In genomic region chr20:63740501-63741353, GRCh38 we compare ENCODE assay signal across 8 cellular contexts. TPM values are rescaled to one million over a fixed set of nuclear protein-coding genes. Genes with fewer than 3 reads are reported as not detected.
DNase-seq lines count a peak whose midpoint lies in the region; ATAC-seq, FAIRE-seq and TF ChIP-seq lines count a peak whose summit lies in the region.

No MANE protein-coding gene starts in this region.

- H3K79me2 ChIP-seq in keratinocyte (ENCODE audit: control insufficient read depth, insufficient read depth, low read length) = no peaks in the 10 kb centered on the region

- H3K27me3 ChIP-seq in keratinocyte (ENCODE audit: control insufficient read depth, extremely low read depth, insufficient read depth, low read length) (no peaks in the 10 kb centered on the region), skeletal muscle satellite cell (ENCODE audit: control insufficient read depth, insufficient read depth, low read length) (no peaks in the 10 kb centered on the region)

- peak; percentile 42 for DNase-seq in stimulated activated CD4-positive, alpha-beta T cell treated with anti-CD3 and anti-CD28 coated beads, Interleukin-1b, Interleukin-23, amount 100 ng/mL, for 48 hours
- DNase-seq in stimulated activated CD4-positive, alpha-beta T cell treated with anti-CD3 and anti-CD28 coated beads, Interleukin-12 subunit alpha, Interleukin-12 subunit beta, amount 100 ng/mL, for 4 hours = no peak
- DNase-seq in NCI-H1092 treated with DMSO at 0.1 percent for 48 hours (lab: John Stamatoyannopoulos, UW) (peak; percentile 70), SW 1271 (lab: John Stamatoyannopoulos, UW) (peak; percentile 46 to 83), keratinocyte (ENCODE audit: low read depth, low spot score) (peak; percentile 30)

- H3K27ac ChIP-seq in cingulate gyrus (ENCODE audit: low read depth, low read length) (peak overlapping the region; percentile 81), keratinocyte (ENCODE audit: control insufficient read depth, insufficient read depth, low read length) (peak overlapping the region; percentile 28)

- H3K4me1 ChIP-seq in keratinocyte (ENCODE audit: control insufficient read depth, extremely low read depth, insufficient read depth, low read length) (peaks cover 30% of the 10 kb centered on the region), skeletal muscle satellite cell (ENCODE audit: control insufficient read depth, insufficient read depth, low read length) (peaks cover 17% of the 10 kb centered on the region)

- H3K4me2 ChIP-seq in keratinocyte (ENCODE audit: control insufficient read depth, extremely low read depth, insufficient read depth, low read depth, low read length) (peak overlapping the region; percentile 85), skeletal muscle satellite cell (ENCODE audit: low read length) (peak overlapping the region; percentile 100)

- H3K9ac ChIP-seq in keratinocyte (ENCODE audit: control insufficient read depth, extremely low read depth, insufficient read depth, low read length) (peak overlapping the region; percentile 69), skeletal muscle satellite cell (ENCODE audit: low read depth, low read length) (peak overlapping the region; percentile 89)

- dilution Hi-C loops in keratinocyte (cut with MboI; ENCODE audit: extremely low pct_ligation_motif_present, low sequenced_read_pairs) = no loop called here

- H4K20me1 ChIP-seq in keratinocyte (ENCODE audit: control insufficient read depth, extremely low read depth, insufficient read depth, low read length) = no peaks in the 10 kb centered on the region

- peak in 1 of 3 experiments; percentile 34 for TF ChIP-seq CTCF in keratinocyte (optimal IDR thresholded peaks at IDR 0.05 in 1 of 3, IDR thresholded peaks at IDR 0.05 in 1 of 3, conservative IDR thresholded peaks at IDR 0.05 in 1 of 3; ENCODE audit: extremely low read depth in 1 of 3, insufficient read depth in 2 of 3, low read length in 3 of 3)

- H2AFZ ChIP-seq in keratinocyte (ENCODE audit: control insufficient read depth, low read length) = peak overlapping the region; percentile 32

- H3K36me3 ChIP-seq in keratinocyte (ENCODE audit: control insufficient read depth in 2 of 2, extremely low read depth in 1 of 2, insufficient read depth in 2 of 2, low read length in 2 of 2) = peaks cover 8 to 12% of the 10 kb centered on the region in 2 experiments
- H3K36me3 ChIP-seq in skeletal muscle satellite cell (ENCODE audit: insufficient read depth, low read length) = peaks cover 27% of the 10 kb centered on the region

- H3K9me3 ChIP-seq in keratinocyte (ENCODE audit: control insufficient read depth, low read depth, low read length) (no peaks in the 10 kb centered on the region), skeletal muscle satellite cell (replicated peaks; ENCODE audit: low read length) (no peaks in the 10 kb centered on the region)

- peak; percentile 69 for FAIRE-seq in keratinocyte (lab: Jason Lieb, UNC)

- ATAC-seq in GM21447 (IDR thresholded peaks at IDR 0.05; ENCODE audit: unreplicated experiment) = no peak

- H3K4me3 ChIP-seq in keratinocyte (ENCODE audit: control insufficient read depth in 2 of 3, extremely low read depth in 1 of 3, insufficient read depth in 2 of 3, low read depth in 1 of 3, low read length in 3 of 3) = peak overlapping the region; percentile 51 to 79 (median 73)
- H3K4me3 ChIP-seq in skeletal muscle satellite cell (ENCODE audit: low read length) = peak overlapping the region; percentile 90

- no peaks in the 10 kb centered on the region for H3K9me1 ChIP-seq in keratinocyte (ENCODE audit: control insufficient read depth, extremely low read depth, insufficient read depth, low read length)

RNA-seq across cellular contexts. Expression of gene SLC2A4RG, which starts 1.2 kb away (rescaled TPM):
- 18.3 to 33.6 TPM (median 23.5 TPM) in 3 replicates for polyA plus RNA-seq in keratinocyte
- polyA plus RNA-seq in keratinocyte (2011; ENCODE audit: low read depth) = 11.9 TPM
- 8.2 and 30.1 TPM in 2 replicates for polyA plus RNA-seq in keratinocyte (2011; cell fraction: cytosol; rRNA removed)
- polyA plus RNA-seq in keratinocyte (2011; cell fraction: nucleus; rRNA removed) = 26.1 and 47.7 TPM in 2 replicates
- polyA plus RNA-seq in keratinocyte (2012; ENCODE audit: low replicate concordance) = 19.5 and 45.1 TPM in 2 replicates
- 5.2 to 19.3 TPM (median 8.9 TPM) in 3 replicates for polyA minus RNA-seq in keratinocyte
- polyA minus RNA-seq in keratinocyte (2011; cell fraction: cytosol; rRNA and poly(A)+ RNA removed) = 47.8 TPM
- 9.2 and 15.1 TPM in 2 replicates for polyA minus RNA-seq in keratinocyte (2011; cell fraction: nucleus; rRNA and poly(A)+ RNA removed)
- total RNA-seq in skeletal muscle satellite cell (2012; rRNA removed) = 28.9 and 33.4 TPM in 2 replicates

RNA-seq across cellular contexts. Expression of gene LIME1, which starts 4.3 kb away (rescaled TPM):
- polyA plus RNA-seq in keratinocyte = 0.60 to 3.5 TPM (median 0.75 TPM) in 3 replicates
- 0.29 TPM for polyA plus RNA-seq in keratinocyte (2011; ENCODE audit: low read depth)
- polyA plus RNA-seq in keratinocyte (2011; cell fraction: cytosol; rRNA removed) = 0.13 and 1.2 TPM in 2 replicates
- 9.4 and 13.5 TPM in 2 replicates for polyA plus RNA-seq in keratinocyte (2011; cell fraction: nucleus; rRNA removed)
- 1.5 TPM in 2 replicates for polyA plus RNA-seq in keratinocyte (2012; ENCODE audit: low replicate concordance)
- polyA minus RNA-seq in keratinocyte = 0.45 to 0.59 TPM (median 0.52 TPM) in 3 replicates
- not detected for polyA minus RNA-seq in keratinocyte (2011; cell fraction: cytosol; rRNA and poly(A)+ RNA removed)
- polyA minus RNA-seq in keratinocyte (2011; cell fraction: nucleus; rRNA and poly(A)+ RNA removed) = 3.3 and 6.1 TPM in 2 replicates
- 2.6 and 5.6 TPM in 2 replicates for total RNA-seq in skeletal muscle satellite cell (2012; rRNA removed)

RNA-seq across cellular contexts. Expression of gene ZGPAT, which starts 32.9 kb away (rescaled TPM):
- polyA plus RNA-seq in keratinocyte = 7.8 to 13.5 TPM (median 12.2 TPM) in 3 replicates
- polyA plus RNA-seq in keratinocyte (2011; ENCODE audit: low read depth) = 6.3 TPM
- 3.9 and 8.9 TPM in 2 replicates for polyA plus RNA-seq in keratinocyte (2011; cell fraction: cytosol; rRNA removed)
- polyA plus RNA-seq in keratinocyte (2011; cell fraction: nucleus; rRNA removed) = 24.4 and 29.3 TPM in 2 replicates
- 9.7 and 18.1 TPM in 2 replicates for polyA plus RNA-seq in keratinocyte (2012; ENCODE audit: low replicate concordance)
- 6.9 to 20.2 TPM (median 9.2 TPM) in 3 replicates for polyA minus RNA-seq in keratinocyte
- polyA minus RNA-seq in keratinocyte (2011; cell fraction: cytosol; rRNA and poly(A)+ RNA removed) = 8.8 TPM
- 6.9 and 9.7 TPM in 2 replicates for polyA minus RNA-seq in keratinocyte (2011; cell fraction: nucleus; rRNA and poly(A)+ RNA removed)
- 15.3 and 17.2 TPM in 2 replicates for total RNA-seq in skeletal muscle satellite cell (2012; rRNA removed)

RNA-seq across cellular contexts. Expression of gene ARFRP1, which starts 33.0 kb away (rescaled TPM):
- 29.7 to 37.4 TPM (median 30.4 TPM) in 3 replicates for polyA plus RNA-seq in keratinocyte
- 20.9 TPM for polyA plus RNA-seq in keratinocyte (2011; ENCODE audit: low read depth)
- 15.8 and 25.3 TPM in 2 replicates for polyA plus RNA-seq in keratinocyte (2011; cell fraction: cytosol; rRNA removed)
- polyA plus RNA-seq in keratinocyte (2011; cell fraction: nucleus; rRNA removed) = 46.0 and 47.3 TPM in 2 replicates
- polyA plus RNA-seq in keratinocyte (2012; ENCODE audit: low replicate concordance) = 18.3 and 33.6 TPM in 2 replicates
- 12.5 to 46.9 TPM (median 15.5 TPM) in 3 replicates for polyA minus RNA-seq in keratinocyte
- 21.1 TPM for polyA minus RNA-seq in keratinocyte (2011; cell fraction: cytosol; rRNA and poly(A)+ RNA removed)
- 14.7 and 14.8 TPM in 2 replicates for polyA minus RNA-seq in keratinocyte (2011; cell fraction: nucleus; rRNA and poly(A)+ RNA removed)
- total RNA-seq in skeletal muscle satellite cell (2012; rRNA removed) = 21.2 and 26.1 TPM in 2 replicates

RNA-seq across cellular contexts. Expression of gene TNFRSF6B, which starts 44.3 kb away (rescaled TPM):
- polyA plus RNA-seq in keratinocyte = 51.9 to 151 TPM (median 58.1 TPM) in 3 replicates
- polyA plus RNA-seq in keratinocyte (2011; ENCODE audit: low read depth) = not detected
- 22.8 and 142 TPM in 2 replicates for polyA plus RNA-seq in keratinocyte (2011; cell fraction: cytosol; rRNA removed)
- 36.9 and 60.1 TPM in 2 replicates for polyA plus RNA-seq in keratinocyte (2011; cell fraction: nucleus; rRNA removed)
- 0.62 and 194 TPM in 2 replicates for polyA plus RNA-seq in keratinocyte (2012; ENCODE audit: low replicate concordance)
- 16.6 to 69.8 TPM (median 21.5 TPM) in 3 replicates for polyA minus RNA-seq in keratinocyte
- polyA minus RNA-seq in keratinocyte (2011; cell fraction: cytosol; rRNA and poly(A)+ RNA removed) = 176 TPM
- 25.7 and 29.0 TPM in 2 replicates for polyA minus RNA-seq in keratinocyte (2011; cell fraction: nucleus; rRNA and poly(A)+ RNA removed)
- total RNA-seq in skeletal muscle satellite cell (2012; rRNA removed) = 0.51 and 4.4 TPM in 2 replicates
